ENCODE assay signal across 15 cellular contexts in the genomic region with DNA sequence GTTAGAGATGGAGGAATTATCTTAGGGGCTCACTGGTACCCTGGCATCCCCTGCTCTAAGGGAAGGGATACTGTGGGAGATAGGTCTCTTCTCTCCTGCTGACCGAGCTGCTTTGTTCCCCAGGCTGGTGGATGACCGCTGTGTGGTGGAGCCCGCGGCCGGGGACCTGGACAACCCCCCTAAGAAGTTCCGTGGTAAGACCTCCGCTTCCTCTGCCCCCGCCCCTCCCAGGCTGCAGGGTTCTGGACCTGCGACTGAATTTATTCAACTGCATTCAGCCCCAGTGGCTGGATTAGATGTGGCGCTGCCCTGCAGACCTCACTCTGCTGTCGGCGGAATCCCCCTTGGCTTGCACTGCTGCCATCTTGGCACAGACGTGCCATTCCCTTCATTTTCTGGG. TPM values are rescaled to one million over a fixed set of nuclear protein-coding genes. Genes with fewer than 3 reads are reported as not detected.
A peak's percentile ranks its signal among the peaks of the same experiment; 100 is the strongest.
DNase-seq lines count a peak whose midpoint lies in the region; ATAC-seq and TF ChIP-seq lines count a peak whose summit lies in the region.
"Had no signal": no experiment of that assay in that cellular context is flagged by ENCODE, and none has a peak within 500 bp of the region (broad histone marks: within the 10 kb centered on the region; RNA-seq: fewer than 3 reads in every experiment).

No MANE protein-coding gene starts in this region.

- H3K4me3 Mint-ChIP-seq in natural killer cell treated with Interleukin-12 subunit alpha and Interleukin-12 subunit beta and Interleukin-15 and Interleukin-18, amount 100 ng/mL, for 72 hours = no peak overlapping the region
- H3K4me3 Mint-ChIP-seq in natural killer cell = no peak overlapping the region
- H3K4me3 Mint-ChIP-seq in effector memory CD8-positive, alpha-beta T cell = no peak overlapping the region
- H3K4me3 Mint-ChIP-seq: CD14-positive monocyte; CD8-positive, alpha-beta memory T cell; HFFc6 had no signal

- no peaks in the 10 kb centered on the region for H3K36me3 Mint-ChIP-seq in natural killer cell treated with Interleukin-12 subunit alpha and Interleukin-12 subunit beta and Interleukin-15 and Interleukin-18, amount 100 ng/mL, for 72 hours
- H3K36me3 Mint-ChIP-seq in natural killer cell = no peaks in the 10 kb centered on the region
- H3K36me3 Mint-ChIP-seq in effector memory CD8-positive, alpha-beta T cell (ENCODE audit: insufficient read depth) = peaks cover 14% of the 10 kb centered on the region

- TF ChIP-seq CTCF in natural killer cell (IDR thresholded peaks at IDR 0.05) = no peak

- DNase-seq in natural killer cell treated with Interleukin-12 subunit alpha and Interleukin-12 subunit beta and Interleukin-15 and Interleukin-18, amount 100 ng/mL, for 72 hours (ENCODE audit: low spot score) = no peak
- DNase-seq in natural killer cell (no peak), sciatic nerve (ENCODE audit: low spot score) (no peak), G401 (ENCODE audit: low spot score) (no peak), GOT3 (lab: John Stamatoyannopoulos, UW) (no peak)
- no peak for DNase-seq in effector memory CD8-positive, alpha-beta T cell
- DNase-seq in stimulated activated CD4-positive, alpha-beta T cell treated with anti-CD3 and anti-CD28 coated beads, Interleukin-2, amount 100 ng/mL, for 24 hours = no peak
- DNase-seq: Caco-2; CD8-positive, alpha-beta memory T cell; DMS53; GM23248; HFFc6 had no signal

- intact Hi-C loops in natural killer cell (cut with micrococcal nuclease) = no loop called here
- intact Hi-C loops in sciatic nerve (cut with DNase I) = no loop called here

- no peaks in the 10 kb centered on the region for H3K27me3 Mint-ChIP-seq in natural killer cell treated with Interleukin-12 subunit alpha and Interleukin-12 subunit beta and Interleukin-15 and Interleukin-18, amount 100 ng/mL, for 72 hours
- H3K27me3 Mint-ChIP-seq in natural killer cell (ENCODE audit: low read depth in 2 of 2) = no peaks in the 10 kb centered on the region
- H3K27me3 Mint-ChIP-seq in effector memory CD8-positive, alpha-beta T cell = no peaks in the 10 kb centered on the region

- no peak for ATAC-seq in natural killer cell treated with Interleukin-12 subunit alpha and Interleukin-12 subunit beta and Interleukin-15 and Interleukin-18, amount 100 ng/mL, for 72 hours
- ATAC-seq in natural killer cell (no peak), sciatic nerve (peak; percentile 18), GM19035 (IDR thresholded peaks at IDR 0.05; ENCODE audit: unreplicated experiment) (no peak)
- no peak for ATAC-seq in effector memory CD8-positive, alpha-beta T cell (replicated peaks)
- ATAC-seq: HepG2 had no signal

- peaks cover 36 to 47% of the 10 kb centered on the region in 2 donors for H3K4me1 Mint-ChIP-seq in natural killer cell treated with Interleukin-12 subunit alpha and Interleukin-12 subunit beta and Interleukin-15 and Interleukin-18, amount 100 ng/mL, for 72 hours (ENCODE audit: low read depth in 2 of 2)
- peaks cover 24 to 54% of the 10 kb centered on the region in 2 donors for H3K4me1 Mint-ChIP-seq in natural killer cell
- H3K4me1 Mint-ChIP-seq in effector memory CD8-positive, alpha-beta T cell (ENCODE audit: low read depth in 2 of 2) = peaks cover 45 to 59% of the 10 kb centered on the region in 2 donors
- H3K4me1 Mint-ChIP-seq: CD14-positive monocyte had no signal

- H3K27ac Mint-ChIP-seq in natural killer cell treated with Interleukin-12 subunit alpha and Interleukin-12 subunit beta and Interleukin-15 and Interleukin-18, amount 100 ng/mL, for 72 hours = peak overlapping the region; percentile 1 to 28
- H3K27ac Mint-ChIP-seq in natural killer cell = no peak overlapping the region
- H3K27ac Mint-ChIP-seq in effector memory CD8-positive, alpha-beta T cell = peak overlapping the region; percentile 80 to 82
- H3K27ac Mint-ChIP-seq: HFFc6 had no signal

- no peaks in the 10 kb centered on the region for H3K9me3 Mint-ChIP-seq in natural killer cell treated with Interleukin-12 subunit alpha and Interleukin-12 subunit beta and Interleukin-15 and Interleukin-18, amount 100 ng/mL, for 72 hours
- H3K9me3 Mint-ChIP-seq in natural killer cell = no peaks in the 10 kb centered on the region
- H3K9me3 Mint-ChIP-seq in effector memory CD8-positive, alpha-beta T cell = no peaks in the 10 kb centered on the region
- H3K9me3 Mint-ChIP-seq: CD14-positive monocyte; CD8-positive, alpha-beta memory T cell; HFFc6 had no signal

- in situ Hi-C loops in G401 (cut with HindIII; ENCODE audit: low sequenced_read_pairs) = no loop called here

RNA-seq across cellular contexts. Expression of gene ITPR3, which starts 19.2 kb away (rescaled TPM):
- 10 to 100 TPM; 27.6 to 77.6 TPM for total RNA-seq in natural killer cell treated with Interleukin-12 subunit alpha and Interleukin-12 subunit beta and Interleukin-15 and Interleukin-18, amount 100 ng/mL, for 72 hours
- total RNA-seq in natural killer cell = 10 to 100 TPM; 45.5 to 66.7 (median 46.0) TPM
- 88.6 TPM for total RNA-seq in sciatic nerve
- 66.0 and 67.9 TPM in 2 replicates for total RNA-seq in G401 (2014; rRNA removed; shearing (Covaris generic))

Comparison
In these comparisons a context has a peak if more than half of its experiments do, and no peak if none do; other contexts are left out.
1. H3K27ac Mint-ChIP-seq: peak in natural killer cell treated with Interleukin-12 subunit alpha and Interleukin-12 subunit beta and Interleukin-15 and Interleukin-18, amount 100 ng/mL, for 72 hours (2 of 2) and effector memory CD8-positive, alpha-beta T cell (2 of 2); none in natural killer cell (0 of 2).